18 cellular contexts compared by ENCODE assay signal in genomic region chr2:72077702-72078169, GRCh38.
"Had no signal": no experiment of that assay in that cellular context is flagged by ENCODE, and none has a peak within 500 bp of the region (broad histone marks: within the 10 kb centered on the region; RNA-seq: fewer than 3 reads in every experiment).

No MANE protein-coding gene starts in this region.

- H3K27ac ChIP-seq: gastrocnemius medialis, heart right ventricle, left ventricle myocardium inferior, right atrium auricular region, testis, transverse colon had no signal

- ATAC-seq: esophagus mucosa; gastrocnemius medialis; heart right ventricle; naive thymus-derived CD4-positive, alpha-beta T cell; stimulated activated memory B cell treated with anti-CD40 and anti-IgM and Interleukin-4, amounts not matched to agents 10 μg/mL and 1 μg/mL and 100 μg/mL, for 72 hours had no signal

- H3K27me3 ChIP-seq: gastrocnemius medialis, right atrium auricular region, testis, transverse colon had no signal

- H3K4me3 ChIP-seq: gastrocnemius medialis, heart right ventricle, left ventricle myocardium inferior, lung, right atrium auricular region, testis, transverse colon had no signal

- H3K9me3 ChIP-seq: gastrocnemius medialis, testis, transverse colon had no signal

- H3K36me3 ChIP-seq: gastrocnemius medialis, heart right ventricle, left ventricle myocardium inferior, right atrium auricular region, transverse colon had no signal

- FAIRE-seq: endometrium, small intestine had no signal

- H3K4me1 ChIP-seq: gastrocnemius medialis, heart right ventricle, left ventricle myocardium inferior, right atrium auricular region, testis, transverse colon had no signal

- DNase-seq: effector memory CD4-positive, alpha-beta T cell; gastrocnemius medialis; heart right ventricle; hypothalamus; islet precursor cell; left ventricle myocardium inferior; mesendoderm; naive thymus-derived CD4-positive, alpha-beta T cell; nephron progenitor cell; small intestine; stimulated activated CD4-positive, alpha-beta T cell treated with anti-CD3 and anti-CD28 coated beads, Interleukin-4, amount 100 ng/mL, for 1 hour; testis; transverse colon had no signal
